26 cellular contexts compared by ENCODE assay signal in the genomic region with DNA sequence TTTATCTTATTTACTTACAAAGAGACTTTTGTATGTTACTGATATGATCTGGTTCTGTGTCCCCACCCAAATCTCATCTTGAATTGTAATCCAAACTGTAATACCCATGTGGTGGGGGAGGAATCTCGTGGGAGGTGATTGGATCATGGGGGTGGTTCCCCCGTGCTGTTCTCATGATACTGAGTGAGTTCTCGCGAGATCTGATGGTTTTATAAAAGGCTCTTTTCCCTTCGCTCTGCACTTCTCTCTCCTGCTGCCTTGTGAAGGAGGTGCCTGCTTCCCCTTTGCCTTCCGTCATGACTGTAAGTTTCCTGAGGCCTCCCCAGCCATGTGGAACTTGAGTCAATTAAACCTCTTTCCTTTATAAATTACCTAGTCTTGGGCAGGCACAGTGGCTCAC. TPM values are rescaled to one million over a fixed set of nuclear protein-coding genes. Genes with fewer than 3 reads are reported as not detected.
DNase-seq lines count a peak whose midpoint lies in the region; ATAC-seq and TF ChIP-seq lines count a peak whose summit lies in the region.
"Had no signal": no experiment of that assay in that cellular context is flagged by ENCODE, and none has a peak within 500 bp of the region (broad histone marks: within the 10 kb centered on the region; RNA-seq: fewer than 3 reads in every experiment).

No MANE protein-coding gene starts in this region.

- dilution Hi-C loops in mammary epithelial cell (cut with HindIII; ENCODE audit: low sequenced_read_pairs): loop anchor here (25.0 kb wide), 1 partner anchor 418 kb away; no protein-coding TSS in a partner anchor

- H3K36me3 ChIP-seq in mammary epithelial cell (ENCODE audit: insufficient read depth, low read length) (no peaks in the 10 kb centered on the region), SJSA1 (no peaks in the 10 kb centered on the region), spleen (no peaks in the 10 kb centered on the region)
- H3K36me3 ChIP-seq: BE2C, sigmoid colon, upper lobe of left lung had no signal

- H3K4me1 Mint-ChIP-seq in MCF 10A (ENCODE audit: insufficient read depth, unreplicated experiment): peaks cover 11% of the 10 kb centered on the region
- peaks cover 10% of the 10 kb centered on the region for H3K4me1 Mint-ChIP-seq in stimulated activated memory B cell treated with anti-CD40 and anti-IgM and Interleukin-4, amounts not matched to agents 10 μg/mL and 1 μg/mL and 100 μg/mL, for 72 hours
- H3K4me1 Mint-ChIP-seq: activated B cell treated with CpG ODN at 0.5 μM for 24 hours; activated naive CD8-positive, alpha-beta T cell treated with anti-CD3 and anti-CD28 coated beads for 36 hours had no signal

- no peak overlapping the region for H3K4me3 ChIP-seq in mammary epithelial cell (replicated peaks in 1 of 3; ENCODE audit: insufficient read depth in 1 of 3, low read depth in 2 of 3, low read length in 3 of 3)
- H3K4me3 ChIP-seq in SJSA1: no peak overlapping the region
- H3K4me3 ChIP-seq in spleen: no peak overlapping the region
- H3K4me3 ChIP-seq: sigmoid colon, upper lobe of left lung had no signal

- CTCF ChIA-PET in mammary epithelial cell (lab: Charles Lee; ENCODE audit: low non-redundant PET) (no interaction called here), MCF 10A (lab: Yijun Ruan, JAX) (interaction anchor here (0.8 kb wide), 1 partner anchor 939 kb away, joined by 3 read pairs; no protein-coding TSS in a partner anchor)

- peak overlapping the region; percentile 58 for H2AFZ ChIP-seq in mammary epithelial cell (ENCODE audit: low read depth, low read length)
- H2AFZ ChIP-seq: parathyroid adenoma had no signal

- H3K27me3 ChIP-seq in mammary epithelial cell (ENCODE audit: insufficient read depth, low read length): no peaks in the 10 kb centered on the region
- no peaks in the 10 kb centered on the region for H3K27me3 ChIP-seq in SJSA1 (replicated peaks)
- no peaks in the 10 kb centered on the region for H3K27me3 ChIP-seq in foreskin keratinocyte
- peaks cover 0 to 6% (median 0%) of the 10 kb centered on the region in 7 donors for H3K27me3 ChIP-seq in spleen (replicated peaks in 1 of 7)
- H3K27me3 ChIP-seq: BE2C, sigmoid colon, upper lobe of left lung had no signal

- no peak overlapping the region for H3K27ac ChIP-seq in mammary epithelial cell (ENCODE audit: insufficient read depth, low read depth, low read length)
- peak overlapping the region; percentile 35; the same call in 1 of the 2 replicates for H3K27ac ChIP-seq in SJSA1
- peak overlapping the region; percentile 4 for H3K27ac ChIP-seq in foreskin keratinocyte
- peak overlapping the region in 2 of 8 donors; percentile 13 to 42 for H3K27ac ChIP-seq in spleen
- H3K27ac ChIP-seq: parathyroid adenoma, sigmoid colon had no signal

- TF ChIP-seq CTCF in mammary epithelial cell (conservative IDR thresholded peaks at IDR 0.05 in 1 of 2, IDR thresholded peaks at IDR 0.05 in 1 of 2; ENCODE audit: extremely low read depth in 1 of 2, insufficient read depth in 1 of 2, low read depth in 1 of 2, low read length in 2 of 2) (no peak), MCF 10A (IDR thresholded peaks at IDR 0.05; ENCODE audit: unreplicated experiment) (no peak), foreskin keratinocyte (conservative IDR thresholded peaks at IDR 0.05) (no peak), spleen (IDR thresholded peaks at IDR 0.05 in 8 of 11, conservative IDR thresholded peaks at IDR 0.05 in 3 of 11) (no peak)

- H3K36me3 Mint-ChIP-seq in MCF 10A (ENCODE audit: insufficient read depth, unreplicated experiment): no peaks in the 10 kb centered on the region
- H3K36me3 Mint-ChIP-seq in stimulated activated memory B cell treated with anti-CD40 and anti-IgM and Interleukin-4, amounts not matched to agents 10 μg/mL and 1 μg/mL and 100 μg/mL, for 72 hours: no peaks in the 10 kb centered on the region
- H3K36me3 Mint-ChIP-seq: activated naive CD8-positive, alpha-beta T cell treated with anti-CD3 and anti-CD28 coated beads for 36 hours; naive thymus-derived CD8-positive, alpha-beta T cell had no signal

- H3K27me3 Mint-ChIP-seq in MCF 10A (ENCODE audit: insufficient read depth, unreplicated experiment): peaks cover 11% of the 10 kb centered on the region
- peaks cover 6% of the 10 kb centered on the region for H3K27me3 Mint-ChIP-seq in stimulated activated memory B cell treated with anti-CD40 and anti-IgM and Interleukin-4, amounts not matched to agents 10 μg/mL and 1 μg/mL and 100 μg/mL, for 72 hours

- TF ChIP-seq POLR2A in spleen (IDR thresholded peaks at IDR 0.05): no peak

- DNase-seq in mammary epithelial cell: no peak
- DNase-seq in MCF 10A (ENCODE audit: unreplicated experiment): no peak
- peak in 1 of 2 experiments; percentile 19 for DNase-seq in SJSA1 (ENCODE audit: low read depth in 1 of 2, low spot score in 2 of 2)
- DNase-seq in foreskin keratinocyte: no peak
- peak; percentile 27 for DNase-seq in spleen
- no peak for DNase-seq in stimulated activated CD8-positive, alpha-beta memory T cell treated with anti-CD3 and anti-CD28 coated beads, Interleukin-4, amount 100 ng/mL, for 48 hours
- DNase-seq in NCI-H2029 (lab: John Stamatoyannopoulos, UW): no peak
- DNase-seq: activated B cell treated with CpG ODN at 0.5 μM for 24 hours; activated CD4-positive, alpha-beta T cell treated with anti-CD3 and anti-CD28 coated beads, Interleukin-2, amount 50 U/mL, for 48 hours; activated naive CD8-positive, alpha-beta T cell treated with anti-CD3 and anti-CD28 coated beads for 36 hours; BE2C; central memory CD4-positive, alpha-beta T cell; DMS79; H7; IMR-90; left cardiac atrium; NCI-H1092 treated with DMSO at 0.1 percent for 48 hours; NCI-H2029 treated with DMSO at 0.1 percent for 48 hours; NCI-H2227 treated with DMSO at 0.1 percent for 48 hours; sigmoid colon; stimulated activated CD4-positive, alpha-beta T cell treated with anti-CD3 and anti-CD28 coated beads, Interleukin-15, amount 100 ng/mL, for 24 hours had no signal

- no TSS peak for BruUV-seq in mammary epithelial cell (replicated peaks; lab: Mats Ljungman, UMichigan)
- BruUV-seq in MCF 10A (replicated peaks; lab: Mats Ljungman, UMichigan): no TSS peak

- peaks cover 20% of the 10 kb centered on the region for H3K4me1 ChIP-seq in mammary epithelial cell (ENCODE audit: insufficient read depth, low read length)
- peaks cover 35% of the 10 kb centered on the region for H3K4me1 ChIP-seq in SJSA1 (replicated peaks)
- peaks cover 9% of the 10 kb centered on the region for H3K4me1 ChIP-seq in foreskin keratinocyte
- H3K4me1 ChIP-seq in spleen: peaks cover 0 to 25% (median 7%) of the 10 kb centered on the region in 6 donors
- H3K4me1 ChIP-seq: parathyroid adenoma had no signal

- no peak overlapping the region for H3K9ac ChIP-seq in mammary epithelial cell (ENCODE audit: insufficient read depth, low read length)
- H3K9ac ChIP-seq: parathyroid adenoma had no signal

- no peaks in the 10 kb centered on the region for H4K20me1 ChIP-seq in mammary epithelial cell (ENCODE audit: insufficient read depth, low read length)

- H3K9me3 Mint-ChIP-seq in MCF 10A (ENCODE audit: unreplicated experiment): no peaks in the 10 kb centered on the region
- no peaks in the 10 kb centered on the region for H3K9me3 Mint-ChIP-seq in stimulated activated memory B cell treated with anti-CD40 and anti-IgM and Interleukin-4, amounts not matched to agents 10 μg/mL and 1 μg/mL and 100 μg/mL, for 72 hours
- H3K9me3 Mint-ChIP-seq: activated B cell treated with CpG ODN at 0.5 μM for 24 hours; activated naive CD8-positive, alpha-beta T cell treated with anti-CD3 and anti-CD28 coated beads for 36 hours; activated T-helper 2 cell treated with anti-CD3 and anti-CD28 coated beads, Interferon-gamma antibody, Interleukin-2, Interleukin-4, amounts not matched to agents 10 μg/mL and 5 μg/mL and 100 μg/mL, durations not matched to agents 14 hours and 24 hours and 36 hours; naive thymus-derived CD8-positive, alpha-beta T cell had no signal

- H3K27ac Mint-ChIP-seq in MCF 10A (ENCODE audit: low read depth, unreplicated experiment): no peak overlapping the region
- H3K27ac Mint-ChIP-seq in stimulated activated memory B cell treated with anti-CD40 and anti-IgM and Interleukin-4, amounts not matched to agents 10 μg/mL and 1 μg/mL and 100 μg/mL, for 72 hours: no peak overlapping the region
- H3K27ac Mint-ChIP-seq: activated B cell treated with CpG ODN at 0.5 μM for 24 hours; activated naive CD8-positive, alpha-beta T cell treated with anti-CD3 and anti-CD28 coated beads for 36 hours; activated T-helper 2 cell treated with anti-CD3 and anti-CD28 coated beads, Interferon-gamma antibody, Interleukin-2, Interleukin-4, amounts not matched to agents 10 μg/mL and 5 μg/mL and 100 μg/mL, durations not matched to agents 14 hours and 24 hours and 36 hours had no signal

- POLR2A ChIA-PET in MCF 10A (lab: Yijun Ruan, JAX): interaction anchor here (1.6 to 14.6 kb wide), 5 partner anchors 9 to 42 kb away, joined by 4 to 533 read pairs (median 13); no protein-coding TSS in a partner anchor

- H3K4me2 ChIP-seq in mammary epithelial cell (ENCODE audit: insufficient read depth, low read depth, low read length): no peak overlapping the region

- WGBS in mammary epithelial cell (ENCODE audit: low coverage, missing lambda C conversion rate): 64% methylated on average over 6 of the region's 6 CpGs
- WGBS in spleen, 5 donors: 69 to 86% (median 80%) methylated on average over 6 of the region's 6 CpGs

- no peaks in the 10 kb centered on the region for H3K9me3 ChIP-seq in mammary epithelial cell (replicated peaks; ENCODE audit: insufficient read depth, low read length)
- H3K9me3 ChIP-seq in SJSA1 (replicated peaks): no peaks in the 10 kb centered on the region
- no peaks in the 10 kb centered on the region for H3K9me3 ChIP-seq in spleen
- H3K9me3 ChIP-seq: BE2C, sigmoid colon, upper lobe of left lung had no signal

- H3K79me2 ChIP-seq in mammary epithelial cell (ENCODE audit: insufficient read depth, low read length): peaks cover 3% of the 10 kb centered on the region
- H3K79me2 ChIP-seq: parathyroid adenoma had no signal

- no peak for ATAC-seq in foreskin keratinocyte
- ATAC-seq in stimulated activated memory B cell treated with anti-CD40 and anti-IgM and Interleukin-4, amounts not matched to agents 10 μg/mL and 1 μg/mL and 100 μg/mL, for 72 hours: no peak
- ATAC-seq: left cardiac atrium; naive thymus-derived CD8-positive, alpha-beta T cell had no signal

- H3K4me3 Mint-ChIP-seq in MCF 10A (ENCODE audit: unreplicated experiment): no peak overlapping the region
- H3K4me3 Mint-ChIP-seq in stimulated activated memory B cell treated with anti-CD40 and anti-IgM and Interleukin-4, amounts not matched to agents 10 μg/mL and 1 μg/mL and 100 μg/mL, for 72 hours: no peak overlapping the region
- H3K4me3 Mint-ChIP-seq: activated B cell treated with CpG ODN at 0.5 μM for 24 hours; activated naive CD8-positive, alpha-beta T cell treated with anti-CD3 and anti-CD28 coated beads for 36 hours; naive thymus-derived CD8-positive, alpha-beta T cell had no signal

- intact Hi-C loops in mammary epithelial cell (cut with micrococcal nuclease) (no loop called here), MCF 10A (cut with micrococcal nuclease) (no loop called here), spleen (cut with DNase I; ENCODE audit: low total_unique reads) (no loop called here)

- in situ Hi-C loops in mammary epithelial cell (cut with MboI; ENCODE audit: low sequenced_read_pairs in 2 of 2): loop anchor here (25.0 kb wide), 1 partner anchor 518 kb away; the partner anchor contains the start of gene CELSR1 (in 2 of the 2)

RNA-seq across cellular contexts. Expression of gene WNT7B, which starts 42.4 kb away (rescaled TPM):
- under 1 TPM; 0.31 to 0.50 TPM for total RNA-seq in mammary epithelial cell
- polyA plus RNA-seq in mammary epithelial cell: 0.15 TPM
- 0.21 TPM for polyA minus RNA-seq in mammary epithelial cell
- 0.28 and 0.39 TPM in 2 replicates for total RNA-seq in MCF 10A (2022)
- 0.18 TPM in 1 of 2 replicates, not detected in the other for total RNA-seq in SJSA1 (2014; rRNA removed; shearing (Covaris generic))
- total RNA-seq in foreskin keratinocyte: 9.5 and 41.8 TPM in 2 replicates
- polyA plus RNA-seq in foreskin keratinocyte: 14.0 and 50.2 TPM in 2 replicates
- not detected for total RNA-seq in spleen
- polyA plus RNA-seq in spleen: not detected
- total RNA-seq: activated B cell treated with CpG ODN at 0.5 μM for 24 hours; activated naive CD8-positive, alpha-beta T cell treated with anti-CD3 and anti-CD28 coated beads for 36 hours; activated T-helper 2 cell treated with anti-CD3 and anti-CD28 coated beads, Interferon-gamma antibody, Interleukin-2, Interleukin-4, amounts not matched to agents 10 μg/mL and 5 μg/mL and 100 μg/mL, durations not matched to agents 14 hours and 24 hours and 36 hours; left cardiac atrium; naive thymus-derived CD8-positive, alpha-beta T cell; sigmoid colon had no signal
- polyA plus RNA-seq: naive thymus-derived CD8-positive, alpha-beta T cell; sigmoid colon had no signal
